ENCODE assay signal across 8 cellular contexts in genomic region chr17:74368341-74369152, GRCh38. TPM values are rescaled to one million over a fixed set of nuclear protein-coding genes. Genes with fewer than 3 reads are reported as not detected.
DNase-seq lines count a peak whose midpoint lies in the region; ATAC-seq and TF ChIP-seq lines count a peak whose summit lies in the region.

No MANE protein-coding gene starts in this region.

- H3K36me3 Mint-ChIP-seq in CD4-positive, alpha-beta memory T cell, result no peaks in the 10 kb centered on the region

- H3K27ac Mint-ChIP-seq in CD4-positive, alpha-beta memory T cell, result peak overlapping the region in 1 of 7 donors; percentile 53

- no peak overlapping the region for H3K27ac ChIP-seq in CD4-positive, alpha-beta memory T cell (ENCODE audit: low read depth, low read length)
- H3K27ac ChIP-seq in osteoblast (ENCODE audit: low read depth, low read length) (no peak overlapping the region), temporal lobe (ENCODE audit: low read depth, low read length) (peak overlapping the region; percentile 83)

- H3K27me3 ChIP-seq in CD4-positive, alpha-beta memory T cell (ENCODE audit: insufficient read depth, low read length), result no peaks in the 10 kb centered on the region
- no peaks in the 10 kb centered on the region for H3K27me3 ChIP-seq in osteoblast (ENCODE audit: insufficient read depth, low read length)

- H2AFZ ChIP-seq in osteoblast (ENCODE audit: low read length), result no peak overlapping the region

- no peaks in the 10 kb centered on the region for H3K79me2 ChIP-seq in osteoblast (ENCODE audit: insufficient read depth, low read length)

- no peaks in the 10 kb centered on the region for H3K36me3 ChIP-seq in CD4-positive, alpha-beta memory T cell (ENCODE audit: insufficient read depth, low read length)
- H3K36me3 ChIP-seq in osteoblast (ENCODE audit: insufficient read depth, low read length), result no peaks in the 10 kb centered on the region

- H3K4me3 ChIP-seq in CD4-positive, alpha-beta memory T cell (ENCODE audit: low read length in 2 of 2), result no peak overlapping the region
- H3K4me3 ChIP-seq in foreskin fibroblast (ENCODE audit: low read depth in 1 of 2, low read length in 2 of 2), result no peak overlapping the region
- H3K4me3 ChIP-seq in osteoblast (ENCODE audit: insufficient read depth, low read length), result no peak overlapping the region

- H4K20me1 ChIP-seq in osteoblast (ENCODE audit: insufficient read depth, low read length), result no peaks in the 10 kb centered on the region

- no peaks in the 10 kb centered on the region for H3K9me3 ChIP-seq in CD4-positive, alpha-beta memory T cell (ENCODE audit: control insufficient read depth in 1 of 2, low read length in 2 of 2)
- H3K9me3 ChIP-seq in osteoblast (ENCODE audit: low read depth, low read length), result no peaks in the 10 kb centered on the region

- H3K4me1 ChIP-seq in CD4-positive, alpha-beta memory T cell (ENCODE audit: insufficient read depth, low read length), result peaks cover 16% of the 10 kb centered on the region
- no peaks in the 10 kb centered on the region for H3K4me1 ChIP-seq in osteoblast (ENCODE audit: insufficient read depth, low read length)

- peaks cover 3 to 4% of the 10 kb centered on the region in 2 donors for H3K27me3 Mint-ChIP-seq in CD4-positive, alpha-beta memory T cell

- TF ChIP-seq CTCF in foreskin fibroblast (IDR thresholded peaks at IDR 0.05; ENCODE audit: low read depth, low read length) (peak; percentile 92), osteoblast (IDR thresholded peaks at IDR 0.05; ENCODE audit: extremely low read depth, low read depth, low read length) (peak; percentile 87)

- peaks cover 7 to 17% (median 12%) of the 10 kb centered on the region in 4 donors for H3K4me1 Mint-ChIP-seq in CD4-positive, alpha-beta memory T cell

- H3K4me2 ChIP-seq in osteoblast (ENCODE audit: insufficient read depth, low read length), result no peak overlapping the region

- H3K9me3 Mint-ChIP-seq in CD4-positive, alpha-beta memory T cell, result no peaks in the 10 kb centered on the region

- POLR2A ChIA-PET in CD4-positive, alpha-beta memory T cell (lab: Charles Lee; ENCODE audit: partially characterized antibody), result interaction anchor here (1.0 to 1.5 kb wide), 2 partner anchors 85 to 86 kb away, joined by 3 to 4 read pairs; no protein-coding TSS in a partner anchor

- intact Hi-C loops in CD4-positive, alpha-beta memory T cell (cut with micrococcal nuclease), result loop anchor here (1.0 to 2.0 kb wide), 3 partner anchors 89 to 158 kb away; no protein-coding TSS in a partner anchor

- peak overlapping the region; percentile 21 to 82 (median 66) for H3K4me3 Mint-ChIP-seq in CD4-positive, alpha-beta memory T cell

- CTCF ChIA-PET in CD4-positive, alpha-beta memory T cell (lab: Charles Lee; ENCODE audit: partially characterized antibody), result interaction anchor here (0.5 to 9.8 kb wide), 49 partner anchors 8 to 232 kb away, joined by 3 to 82 read pairs (median 4); partner anchors contain the start of genes CD300LD and TTYH2

- peak; percentile 44 for ATAC-seq in HG03432 (IDR thresholded peaks at IDR 0.05; ENCODE audit: unreplicated experiment)
- no peak for ATAC-seq in HG03571 (IDR thresholded peaks at IDR 0.05; ENCODE audit: unreplicated experiment)

- peak; percentile 53 to 72 (median 60) for DNase-seq in CD4-positive, alpha-beta memory T cell
- DNase-seq in SHP77 (lab: John Stamatoyannopoulos, UW), result peak; percentile 78 to 82
- DNase-seq in activated effector memory CD4-positive, alpha-beta T cell treated with anti-CD3 and anti-CD28 coated beads, Interleukin-2, amount 50 U/mL, for 16 hours, result peak; percentile 91
- DNase-seq in foreskin fibroblast, result peak; percentile 28 to 71
- peak; percentile 99 for DNase-seq in osteoblast (ENCODE audit: insufficient read length, low spot score, missing footprints)

RNA-seq across cellular contexts. Expression of gene GPR142, which starts 1.2 kb away (rescaled TPM):
- not detected for total RNA-seq in CD4-positive, alpha-beta memory T cell
- polyA plus RNA-seq in CD4-positive, alpha-beta memory T cell, result not detected
- total RNA-seq in osteoblast, result not detected in 2 replicates
- not detected for total RNA-seq in temporal lobe

RNA-seq across cellular contexts. Expression of gene BTBD17, which starts 6.9 kb away (rescaled TPM):
- not detected for total RNA-seq in CD4-positive, alpha-beta memory T cell
- polyA plus RNA-seq in CD4-positive, alpha-beta memory T cell, result not detected
- total RNA-seq in osteoblast (not detected in 2 replicates), temporal lobe (4.4 TPM)

RNA-seq across cellular contexts. Expression of gene KIF19, which starts 42.5 kb away (rescaled TPM):
- total RNA-seq in CD4-positive, alpha-beta memory T cell, result 1 to 10 TPM; 1.5 to 1.7 TPM
- polyA plus RNA-seq in CD4-positive, alpha-beta memory T cell, result 1 to 10 TPM; 1.5 to 2.3 TPM
- total RNA-seq in osteoblast (not detected in 2 replicates), temporal lobe (under 0.01 TPM)
